Comparison of ENCODE assay signal across 8 cellular contexts in the genomic region with DNA sequence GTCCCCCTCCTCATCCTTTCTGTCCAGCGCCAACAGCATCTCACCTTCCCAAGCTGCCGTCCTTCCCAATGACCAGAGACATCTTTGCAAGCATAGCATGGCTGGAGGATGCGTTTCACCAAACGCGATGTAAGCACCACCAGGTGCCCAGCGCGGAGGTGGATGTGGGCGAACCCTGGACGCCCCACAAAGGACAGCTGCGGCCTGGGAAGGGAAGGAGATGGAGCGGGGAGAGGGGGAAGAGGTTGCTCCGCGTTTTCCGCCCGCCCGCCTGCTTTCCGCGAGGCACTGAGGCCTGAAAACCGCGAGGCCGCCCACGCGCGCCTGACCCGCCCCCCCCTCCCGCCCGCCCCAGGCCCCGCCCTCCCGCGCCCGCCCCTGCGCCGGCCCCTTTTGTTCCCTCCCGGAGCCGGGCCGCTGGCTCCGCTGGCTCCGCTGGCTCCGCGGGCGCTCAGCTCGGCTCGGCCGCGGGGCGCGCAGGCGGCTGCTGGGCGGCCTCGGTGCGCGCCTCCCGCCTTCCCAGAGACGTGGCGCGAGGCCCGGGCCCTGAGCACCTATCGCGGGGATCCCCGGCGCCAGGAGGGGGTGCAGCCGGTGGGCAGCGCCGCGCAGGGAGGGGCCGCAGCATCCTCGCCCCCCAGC. TPM values are rescaled to one million over a fixed set of nuclear protein-coding genes. Genes with fewer than 3 reads are reported as not detected.
DNase-seq lines count a peak whose midpoint lies in the region; ATAC-seq, FAIRE-seq and TF ChIP-seq lines count a peak whose summit lies in the region.

Gene CLIP2 (plus strand): TSS at position 390 of the 642 bp plus-strand sequence. CDS start 28,140 bp downstream, outside the sequence.

- H3K79me1 ChIP-seq in H9 (ENCODE audit: insufficient read depth, low read depth, low read length, poor library complexity, severe bottlenecking): peaks cover 4% of the 10 kb centered on the region

- H3K4me3 Mint-ChIP-seq in H9 (peak within 1 kb of the TSS; percentile 74 to 92), activated B cell treated with CpG ODN at 0.5 μM for 24 hours (peak within 1 kb of the TSS; percentile 91)

- H4K20me1 ChIP-seq in H9 (ENCODE audit: control insufficient read depth, insufficient read depth, insufficient read length): no peaks in the 10 kb centered on the region

- H3K27ac Mint-ChIP-seq in H9 (peak within 1 kb of the TSS in 2 of 3 experiments; percentile 70 to 95; a peak in 4 of 7 replicates), activated B cell treated with CpG ODN at 0.5 μM for 24 hours (peak within 1 kb of the TSS; percentile 91)

- no CpG with 5 or more reads among the region's 67 CpGs for WGBS in H9 (ENCODE audit: extremely low coverage, insufficient read length, low lambda C conversion rate)

- H3K4me1 ChIP-seq in H9 (ENCODE audit: insufficient read depth, low read length): peaks cover 2% of the 10 kb centered on the region; the same call in 1 of the 2 replicates

- intact Hi-C loops in activated B cell treated with CpG ODN at 0.5 μM for 24 hours (cut with micrococcal nuclease): loop anchor here (1.0 to 5.0 kb wide), 5 partner anchors 19 to 368 kb away; partner anchors contain the start of genes GTF2I, LAT2, LIMK1 and RFC2

- H3K56ac ChIP-seq in H9 (ENCODE audit: insufficient read length, low read depth, low read length): no peak within 1 kb of the TSS

- peaks cover 20% of the 10 kb centered on the region; the same call in 1 of the 2 replicates for H3K79me2 ChIP-seq in H9 (ENCODE audit: insufficient read depth, low read length)

- peak within 1 kb of the TSS; percentile 44 for H4K5ac ChIP-seq in H9 (ENCODE audit: insufficient read length, low read depth, low read length)

- peak; percentile 48 for DNase-seq in DMS79 (lab: John Stamatoyannopoulos, UW)
- peak; percentile 83 for DNase-seq in H9
- peak; percentile 15 for DNase-seq in NCI-H2029 treated with DMSO at 0.1 percent for 48 hours (lab: John Stamatoyannopoulos, UW)
- peak; percentile 69 for DNase-seq in activated B cell treated with CpG ODN at 0.5 μM for 24 hours
- DNase-seq in bronchial epithelial cell (ENCODE audit: low read depth): peak; percentile 30
- peak; percentile 93 for DNase-seq in iPS-NIHi7 (ENCODE audit: extremely low spot score)

- H3K18ac ChIP-seq in H9 (ENCODE audit: insufficient read length, low read depth, low read length): peak within 1 kb of the TSS; percentile 83

- peak within 1 kb of the TSS; percentile 71 for H3K9ac ChIP-seq in H9 (ENCODE audit: extremely low read depth, insufficient read length, low read length)

- H3K27ac ChIP-seq in H9 (ENCODE audit: insufficient read length, low read depth, low read length): no peak within 1 kb of the TSS
- H3K27ac ChIP-seq in skin epidermis: peak within 1 kb of the TSS; percentile 18 to 91 (median 86)

- H2AFZ ChIP-seq in H9 (ENCODE audit: low read length): peak within 1 kb of the TSS; percentile 84

- no peak within 1 kb of the TSS for H2BK15ac ChIP-seq in H9 (ENCODE audit: low read depth, low read length)

- H3K23me2 ChIP-seq in H9 (ENCODE audit: insufficient read length, low read depth, low read length, poor library complexity, severe bottlenecking): peaks cover 12% of the 10 kb centered on the region

- no peak within 1 kb of the TSS for H3K23ac ChIP-seq in H9 (ENCODE audit: insufficient read length, low read depth, low read length)

- CTCF ChIA-PET in activated B cell treated with CpG ODN at 0.5 μM for 24 hours (lab: Charles Lee): interaction anchor here (0.9 to 1.7 kb wide), 5 partner anchors 11 to 82 kb away, joined by 3 to 8 read pairs (median 4); no protein-coding TSS in a partner anchor

- TF ChIP-seq CTCF in H9 (conservative IDR thresholded peaks at IDR 0.05): no peak
- no peak for TF ChIP-seq CTCF in activated B cell treated with CpG ODN at 0.5 μM for 24 hours (IDR thresholded peaks at IDR 0.05)
- no peak for TF ChIP-seq CTCF in bronchial epithelial cell (IDR thresholded peaks at IDR 0.05; ENCODE audit: insufficient read depth, low read length, severe bottlenecking)

- no peak for FAIRE-seq in bronchial epithelial cell (lab: Jason Lieb, UNC)

- H2BK12ac ChIP-seq in H9 (ENCODE audit: insufficient read length, low read depth, low read length): no peak within 1 kb of the TSS

- H3K14ac ChIP-seq in H9 (ENCODE audit: insufficient read depth, low read length): no peak within 1 kb of the TSS; the same call in none of the 2 replicates

- H4K91ac ChIP-seq in H9 (ENCODE audit: insufficient read length, low read depth, low read length): no peak within 1 kb of the TSS

- H4K8ac ChIP-seq in H9 (replicated peaks; ENCODE audit: insufficient read length, low read depth, low read length): peak within 1 kb of the TSS; percentile 5

- H3K4me1 Mint-ChIP-seq in H9 (peaks cover 37 to 45% of the 10 kb centered on the region in 2 experiments), activated B cell treated with CpG ODN at 0.5 μM for 24 hours (peaks cover 62% of the 10 kb centered on the region)

- H3K36me3 Mint-ChIP-seq in H9 (ENCODE audit: insufficient read depth in 1 of 3, low read depth in 3 of 3) (no peaks in the 10 kb centered on the region; a peak in 2 of 7 replicates), activated B cell treated with CpG ODN at 0.5 μM for 24 hours (ENCODE audit: low read depth) (peaks cover 1% of the 10 kb centered on the region)

- no peaks in the 10 kb centered on the region for H3K36me3 ChIP-seq in bronchial epithelial cell (ENCODE audit: control insufficient read depth, insufficient read depth, low read length)

- H3K4me3 ChIP-seq in bronchial epithelial cell (ENCODE audit: low read depth, low read length) (peak within 1 kb of the TSS; percentile 60), skin epidermis (peak within 1 kb of the TSS; percentile 49 to 92 (median 83))

- H2BK5ac ChIP-seq in H9 (ENCODE audit: insufficient read length, low read length): no peak within 1 kb of the TSS

- ATAC-seq in activated B cell treated with CpG ODN at 0.5 μM for 24 hours (ENCODE audit: low read depth): peak; percentile 62
- no peak for ATAC-seq in GM18873 (IDR thresholded peaks at IDR 0.05; ENCODE audit: low FRiP score, unreplicated experiment)

- no peak within 1 kb of the TSS for H2BK120ac ChIP-seq in H9 (ENCODE audit: low read depth, low read length, poor library complexity, severe bottlenecking)

- H3K27me3 Mint-ChIP-seq in H9 (ENCODE audit: low read depth) (peaks cover 36% of the 10 kb centered on the region), activated B cell treated with CpG ODN at 0.5 μM for 24 hours (no peaks in the 10 kb centered on the region)

- no peak within 1 kb of the TSS for H2BK20ac ChIP-seq in H9 (ENCODE audit: low read depth, low read length, poor library complexity, severe bottlenecking)

- H3K4ac ChIP-seq in H9 (ENCODE audit: low read depth, low read length): no peak within 1 kb of the TSS

- H3K4me2 ChIP-seq in H9 (ENCODE audit: insufficient read depth, insufficient read length, low read length): peak within 1 kb of the TSS; percentile 93

- no peaks in the 10 kb centered on the region for H3K9me3 ChIP-seq in H9 (ENCODE audit: control insufficient read depth, low read depth, low read length)

- no peaks in the 10 kb centered on the region for H3K27me3 ChIP-seq in H9 (ENCODE audit: insufficient read depth, low read length)
- H3K27me3 ChIP-seq in bronchial epithelial cell (ENCODE audit: control insufficient read depth, insufficient read depth, low read length): no peaks in the 10 kb centered on the region

- POLR2A ChIA-PET in activated B cell treated with CpG ODN at 0.5 μM for 24 hours (lab: Charles Lee): interaction anchor here (0.6 to 10.8 kb wide), 6 partner anchors 18 to 1633 kb away, joined by 3 to 344 read pairs (median 9); partner anchors contain the start of genes LAT2 and RFC2

- H3T11ph ChIP-seq in H9 (ENCODE audit: low read length): no peak within 1 kb of the TSS

- no peak within 1 kb of the TSS for H2AK5ac ChIP-seq in H9 (ENCODE audit: insufficient read length, low read length)

- no peaks in the 10 kb centered on the region for H3K9me3 Mint-ChIP-seq in H9
- no peaks in the 10 kb centered on the region for H3K9me3 Mint-ChIP-seq in activated B cell treated with CpG ODN at 0.5 μM for 24 hours

RNA-seq across cellular contexts. Expression of gene CLIP2, which starts in this region (rescaled TPM):
- total RNA-seq in H9 (2021): 21.6 and 22.5 TPM in 2 replicates
- 60.4 and 61.7 TPM in 2 replicates for total RNA-seq in activated B cell treated with CpG ODN at 0.5 μM for 24 hours
- 10.6 and 12.9 TPM in 2 replicates for total RNA-seq in bronchial epithelial cell

Comparison
In these comparisons a context has a peak if more than half of its experiments do, and no peak if none do; other contexts are left out.
1. DNase-seq: peak in every context shown above with its lines; median percentile 93 in iPS-NIHi7; 83 in H9; 69 in activated B cell treated with CpG ODN at 0.5 μM for 24 hours; 48 in DMS79; 30 in bronchial epithelial cell; 15 in NCI-H2029 treated with DMSO at 0.1 percent for 48 hours.